20 cellular contexts compared by ENCODE assay signal in the genomic region with DNA sequence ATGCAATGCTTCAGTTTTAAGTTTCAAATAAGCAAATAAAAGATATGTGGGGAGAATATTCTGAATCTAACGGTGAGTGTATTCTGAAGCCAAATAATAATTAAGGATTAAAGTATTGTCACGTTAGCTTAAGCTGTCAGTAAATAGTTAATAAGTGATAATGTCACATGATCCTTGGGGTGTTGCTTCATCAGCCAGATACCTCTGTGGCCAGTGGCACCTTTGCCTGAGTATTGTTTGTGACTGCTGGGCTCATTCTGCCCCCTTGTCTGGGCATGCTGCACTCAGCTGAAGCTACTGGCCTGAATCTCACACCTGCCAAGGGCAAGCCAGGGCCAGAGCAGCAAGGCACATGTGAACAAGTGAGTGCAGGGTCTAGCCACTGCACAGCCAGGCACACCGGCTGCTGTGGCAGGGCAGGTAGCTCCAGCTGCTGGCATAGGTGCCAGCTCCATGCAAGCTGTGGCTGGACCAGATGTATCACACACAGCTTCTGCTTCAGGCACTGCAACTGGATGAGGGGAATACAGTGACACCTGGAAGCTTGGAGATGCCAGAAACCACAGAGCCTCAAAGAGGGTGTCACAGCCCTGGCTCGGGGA.
"Had no signal": no experiment of that assay in that cellular context is flagged by ENCODE, and none has a peak within 500 bp of the region (broad histone marks: within the 10 kb centered on the region; RNA-seq: fewer than 3 reads in every experiment).

No MANE protein-coding gene starts in this region.

- H3K9me3 ChIP-seq: esophagus squamous epithelium, left ventricle myocardium inferior, neutrophil, psoas muscle had no signal

- H3K4me1 ChIP-seq: esophagus squamous epithelium, left ventricle myocardium inferior, psoas muscle had no signal

- DNase-seq: dorsolateral prefrontal cortex; effector CD8-positive, alpha-beta T cell; esophagus squamous epithelium; foreskin fibroblast; kidney; left cardiac atrium; left ventricle myocardium inferior; naive thymus-derived CD4-positive, alpha-beta T cell; nephron progenitor cell; psoas muscle; stimulated activated CD4-positive, alpha-beta T cell treated with anti-CD3 and anti-CD28 coated beads, Interleukin-2, amount 100 ng/mL, for 24 hours; stimulated activated CD4-positive, alpha-beta T cell treated with anti-CD3 and anti-CD28 coated beads, Interleukin-4, amount 100 ng/mL, for 4 hours; stimulated activated naive CD4-positive, alpha-beta T cell; trophoblast cell had no signal

- H3K4me3 ChIP-seq: coronary artery, dorsolateral prefrontal cortex, esophagus squamous epithelium, hepatocyte, left ventricle myocardium inferior, lung, psoas muscle had no signal

- H3K9me3 Mint-ChIP-seq: nephron progenitor cell had no signal

- H3K36me3 ChIP-seq: esophagus squamous epithelium, left ventricle myocardium inferior, neutrophil had no signal

- H3K4me1 Mint-ChIP-seq: nephron progenitor cell had no signal

- H3K4me3 Mint-ChIP-seq: naive thymus-derived CD4-positive, alpha-beta T cell; nephron progenitor cell had no signal

- ATAC-seq: left cardiac atrium; naive thymus-derived CD4-positive, alpha-beta T cell; psoas muscle; sciatic nerve had no signal

- H3K27me3 ChIP-seq: dorsolateral prefrontal cortex, esophagus squamous epithelium, hepatocyte, neutrophil had no signal

- H3K36me3 Mint-ChIP-seq: naive thymus-derived CD4-positive, alpha-beta T cell had no signal

- H3K27me3 Mint-ChIP-seq: naive thymus-derived CD4-positive, alpha-beta T cell had no signal

- H3K27ac ChIP-seq: coronary artery, dorsolateral prefrontal cortex, epithelial cell of prostate, esophagus squamous epithelium, hepatocyte, left ventricle myocardium inferior, neutrophil, psoas muscle had no signal

- H3K27ac Mint-ChIP-seq: naive thymus-derived CD4-positive, alpha-beta T cell; nephron progenitor cell had no signal
